Comparison of ENCODE assay signal across 9 cellular contexts in genomic region chr4:6308890-6309643, GRCh38. TPM values are rescaled to one million over a fixed set of nuclear protein-coding genes. Genes with fewer than 3 reads are reported as not detected.
A peak's percentile ranks its signal among the peaks of the same experiment; 100 is the strongest.
DNase-seq lines count a peak whose midpoint lies in the region; ATAC-seq and TF ChIP-seq lines count a peak whose summit lies in the region.
"Had no signal": no experiment of that assay in that cellular context is flagged by ENCODE, and none has a peak within 500 bp of the region (broad histone marks: within the 10 kb centered on the region; RNA-seq: fewer than 3 reads in every experiment).

No MANE protein-coding gene starts in this region.

- 3% methylated on average over 56 to 65 of the region's 65 CpGs for WGBS in heart right ventricle, 2 donors
- WGBS in sigmoid colon, 2 donors, result 7 to 13% methylated on average over 65 of the region's 65 CpGs

- TF ChIP-seq CTCF in heart right ventricle (IDR thresholded peaks at IDR 0.05) (peak in 4 of 9 donors; percentile 8 to 43 (median 24)), sigmoid colon (IDR thresholded peaks at IDR 0.05) (no peak)

- no peak for TF ChIP-seq POLR2A in sigmoid colon (IDR thresholded peaks at IDR 0.05)

- intact Hi-C loops in heart right ventricle (cut with DNase I), result no loop called here
- intact Hi-C loops in sigmoid colon (cut with DNase I), result loop anchor here (5.0 kb wide), 1 partner anchor 42 kb away; the partner anchor contains the start of gene WFS1

- DNase-seq in HEK293T (ENCODE audit: extremely low spot score) (no peak), heart right ventricle (peak; percentile 28 to 42), sigmoid colon (no peak), amniotic stem cell (lab: John Stamatoyannopoulos, UW) (no peak), Ammon's horn (ENCODE audit: low spot score) (no peak)

- ATAC-seq in SK-N-SH treated with all-trans-retinoic acid at 6 μM for 48 hours (peak; percentile 77), heart right ventricle (peak; percentile 77 to 86 (median 81)), GM18867 (IDR thresholded peaks at IDR 0.05; ENCODE audit: unreplicated experiment) (no peak), GM18870 (IDR thresholded peaks at IDR 0.05; ENCODE audit: unreplicated experiment) (no peak)

- H3K4me1 ChIP-seq in heart right ventricle, result peaks cover 0 to 16% (median 7%) of the 10 kb centered on the region in 9 donors
- peaks cover 0 to 13% (median 12%) of the 10 kb centered on the region in 4 donors for H3K4me1 ChIP-seq in sigmoid colon

- peak overlapping the region; percentile 0 to 71 (median 57) for H3K4me3 ChIP-seq in heart right ventricle
- peak overlapping the region; percentile 37 to 60 (median 48) for H3K4me3 ChIP-seq in sigmoid colon

- peaks cover 0 to 5% (median 0%) of the 10 kb centered on the region in 11 donors for H3K9me3 ChIP-seq in heart right ventricle
- no peaks in the 10 kb centered on the region for H3K9me3 ChIP-seq in sigmoid colon

- H3K27me3 ChIP-seq in heart right ventricle (peaks cover 0 to 36% (median 0%) of the 10 kb centered on the region in 7 donors), sigmoid colon (no peaks in the 10 kb centered on the region)

- POLR2A ChIA-PET in HEK293T (lab: Yijun Ruan, JAX), result interaction anchor here (1.7 kb wide), 1 partner anchor 39 kb away, joined by 4 read pairs; the partner anchor contains the start of gene WFS1

- H3K27ac ChIP-seq in heart right ventricle, result peak overlapping the region in 8 of 10 donors; percentile 15 to 58 (median 43)
- peak overlapping the region in 2 of 4 donors; percentile 32 to 39 for H3K27ac ChIP-seq in sigmoid colon
- H3K27ac ChIP-seq: HL-60 had no signal

- no peak for TF ChIP-seq EP300 in sigmoid colon (IDR thresholded peaks at IDR 0.05)

- CTCF ChIA-PET in HEK293T (lab: Yijun Ruan, JAX), result interaction anchor here (1.3 to 1.4 kb wide), 2 partner anchors 11 to 18 kb away, joined by 3 to 5 read pairs; no protein-coding TSS in a partner anchor

- H3K36me3 ChIP-seq in heart right ventricle (peaks cover 0 to 8% (median 0%) of the 10 kb centered on the region in 9 donors), sigmoid colon (peaks cover 0 to 9% (median 2%) of the 10 kb centered on the region in 4 donors)

TF ChIP-seq in HEK293T, 16 proteins besides CTCF, POLR2A, EP300 and RAD21:
- 0 out of 2 replicates have a peak, but pooled peaks have one; percentile 44 for TF ChIP-seq L3MBTL2 (conservative IDR thresholded peaks at IDR 0.05)
- TF ChIP-seq FOXM1 (IDR thresholded peaks at IDR 0.05; ENCODE audit: borderline replicate concordance), result no peak

TF ChIP-seq in SK-N-SH treated with all-trans-retinoic acid at 6 μM for 48 hours, 23 proteins besides CTCF, POLR2A, EP300 and RAD21:
- TF ChIP-seq ZFP30 (CRISPR knock-in tag; IDR thresholded peaks at IDR 0.05) (no peak), TSHZ2 (CRISPR knock-in tag; IDR thresholded peaks at IDR 0.05) (0 out of 2 replicates have a peak, but pooled peaks have one; percentile 13)

RNA-seq across cellular contexts. Expression of gene WFS1, which starts 39.4 kb away (rescaled TPM):
- total RNA-seq in heart right ventricle (100 to 1,000 TPM in 3 of 10 donors, 10 to 100 TPM in 7; 53.3 to 119 (median 78.3) TPM), sigmoid colon (10 to 100 TPM; 34.6 to 69.0 (median 47.2) TPM)
- polyA plus RNA-seq in heart right ventricle (10 to 100 TPM; 35.0 to 58.7 TPM), sigmoid colon (10 to 100 TPM in 1 of 3 donors, 1 to 10 TPM in 2; 1.4 to 10.1 (median 3.6) TPM)

Comparison
In these comparisons a context has a peak if more than half of its experiments do, and no peak if none do; other contexts are left out.
1. DNase-seq: peak in heart right ventricle (2 of 2); none in HEK293T (single experiment), sigmoid colon (single experiment), amniotic stem cell (single experiment) and Ammon's horn (single experiment).
2. ATAC-seq: peak in SK-N-SH treated with all-trans-retinoic acid at 6 μM for 48 hours (single experiment) and heart right ventricle (8 of 8); none in GM18867 (single experiment) and GM18870 (single experiment).